In genomic region chr2:32656069-32656468, GRCh38 we compare ENCODE assay signal across 27 cellular contexts.
"Had no signal": no experiment of that assay in that cellular context is flagged by ENCODE, and none has a peak within 500 bp of the region (broad histone marks: within the 10 kb centered on the region; RNA-seq: fewer than 3 reads in every experiment).

No MANE protein-coding gene starts in this region.

- H3K27me3 Mint-ChIP-seq: naive thymus-derived CD8-positive, alpha-beta T cell; natural killer cell treated with Interleukin-12 subunit alpha and Interleukin-12 subunit beta and Interleukin-15 and Interleukin-18, amount 100 ng/mL, for 72 hours; stimulated activated naive B cell treated with anti-CD40 and anti-IgM and Interleukin-4, amounts not matched to agents 10 μg/mL and 1 μg/mL and 100 μg/mL, for 72 hours; stimulated activated naive CD8-positive, alpha-beta T cell treated with anti-CD3 and anti-CD28 coated beads, Interleukin-15, Interleukin-2, amounts not matched to agents 100 ng/mL and 50 ng/mL, for 24 hours had no signal

- DNase-seq: naive thymus-derived CD8-positive, alpha-beta T cell; nephron progenitor cell; nucleus accumbens; pancreas; psoas muscle; right cardiac atrium; right lobe of liver; sigmoid colon; small intestine; stimulated activated CD4-positive, alpha-beta T cell treated with anti-CD3 and anti-CD28 coated beads, Interleukin-15, amount 100 ng/mL, for 24 hours; stimulated activated CD4-positive, alpha-beta T cell treated with anti-CD3 and anti-CD28 coated beads, Interleukin-2, amount 100 ng/mL, for 24 hours; stimulated activated CD4-positive, alpha-beta T cell treated with anti-CD3 and anti-CD28 coated beads, Interleukin-2, amount 100 ng/mL, for 48 hours; stimulated activated CD4-positive, alpha-beta T cell treated with anti-CD3 and anti-CD28 coated beads, Interleukin-4, amount 100 ng/mL, for 24 hours; stimulated activated naive B cell treated with anti-CD40 and anti-IgM and Interleukin-4, amounts not matched to agents 10 μg/mL and 1 μg/mL and 100 μg/mL, for 72 hours; stimulated activated naive CD4-positive, alpha-beta T cell treated with Interleukin-2 at 50 U/mL for 16 hours; substantia nigra; testis; tibial artery; transverse colon; upper lobe of left lung had no signal

- H3K4me3 Mint-ChIP-seq: naive thymus-derived CD8-positive, alpha-beta T cell; natural killer cell treated with Interleukin-12 subunit alpha and Interleukin-12 subunit beta and Interleukin-15 and Interleukin-18, amount 100 ng/mL, for 72 hours; nephron progenitor cell; neural crest cell; stimulated activated effector memory CD8-positive, alpha-beta T cell treated with anti-CD3 and anti-CD28 coated beads, Interleukin-12 subunit alpha, Interleukin-12 subunit beta, amount 100 ng/mL, for 72 hours; stimulated activated naive B cell treated with anti-CD40 and anti-IgM and Interleukin-4, amounts not matched to agents 10 μg/mL and 1 μg/mL and 100 μg/mL, for 72 hours; stimulated activated naive CD8-positive, alpha-beta T cell treated with anti-CD3 and anti-CD28 coated beads, Interleukin-15, Interleukin-2, amounts not matched to agents 100 ng/mL and 50 ng/mL, for 24 hours had no signal

- H3K4me1 Mint-ChIP-seq: nephron progenitor cell, neural crest cell had no signal

- H3K27ac Mint-ChIP-seq: naive thymus-derived CD8-positive, alpha-beta T cell; natural killer cell treated with Interleukin-12 subunit alpha and Interleukin-12 subunit beta and Interleukin-15 and Interleukin-18, amount 100 ng/mL, for 72 hours; nephron progenitor cell; stimulated activated effector memory CD8-positive, alpha-beta T cell treated with anti-CD3 and anti-CD28 coated beads, Interleukin-12 subunit alpha, Interleukin-12 subunit beta, amount 100 ng/mL, for 72 hours; stimulated activated naive B cell treated with anti-CD40 and anti-IgM and Interleukin-4, amounts not matched to agents 10 μg/mL and 1 μg/mL and 100 μg/mL, for 72 hours; stimulated activated naive CD8-positive, alpha-beta T cell treated with anti-CD3 and anti-CD28 coated beads, Interleukin-15, Interleukin-2, amounts not matched to agents 100 ng/mL and 50 ng/mL, for 24 hours had no signal

- H3K27me3 ChIP-seq: neutrophil, pancreas, right lobe of liver, sigmoid colon, suprapubic skin, testis, tibial artery, transverse colon, upper lobe of left lung, vagina had no signal

- H3K36me3 ChIP-seq: neutrophil had no signal

- H3K4me3 ChIP-seq: pancreas, psoas muscle, right lobe of liver, sigmoid colon, suprapubic skin, testis, tibial artery, transverse colon, upper lobe of left lung, vagina had no signal

- H3K4me1 ChIP-seq: pancreas, right lobe of liver, suprapubic skin, testis, transverse colon, upper lobe of left lung, vagina had no signal

- H3K9me3 Mint-ChIP-seq: natural killer cell treated with Interleukin-12 subunit alpha and Interleukin-12 subunit beta and Interleukin-15 and Interleukin-18, amount 100 ng/mL, for 72 hours; neural crest cell; stimulated activated effector memory CD8-positive, alpha-beta T cell treated with anti-CD3 and anti-CD28 coated beads, Interleukin-12 subunit alpha, Interleukin-12 subunit beta, amount 100 ng/mL, for 72 hours; stimulated activated naive B cell treated with anti-CD40 and anti-IgM and Interleukin-4, amounts not matched to agents 10 μg/mL and 1 μg/mL and 100 μg/mL, for 72 hours; stimulated activated naive CD8-positive, alpha-beta T cell treated with anti-CD3 and anti-CD28 coated beads, Interleukin-15, Interleukin-2, amounts not matched to agents 100 ng/mL and 50 ng/mL, for 24 hours had no signal

- H3K9me3 ChIP-seq: neutrophil, pancreas, psoas muscle, right lobe of liver, sigmoid colon, suprapubic skin, testis, tibial artery, transverse colon, upper lobe of left lung, vagina had no signal

- ATAC-seq: naive thymus-derived CD8-positive, alpha-beta T cell; natural killer cell treated with Interleukin-12 subunit alpha and Interleukin-12 subunit beta and Interleukin-15 and Interleukin-18, amount 100 ng/mL, for 72 hours; psoas muscle; right cardiac atrium; right lobe of liver; stimulated activated effector memory CD8-positive, alpha-beta T cell treated with anti-CD3 and anti-CD28 coated beads, Interleukin-12 subunit alpha, Interleukin-12 subunit beta, amount 100 ng/mL, for 72 hours; stimulated activated naive B cell treated with anti-CD40 and anti-IgM and Interleukin-4, amounts not matched to agents 10 μg/mL and 1 μg/mL and 100 μg/mL, for 72 hours had no signal

- H3K27ac ChIP-seq: neutrophil, pancreas, psoas muscle, right lobe of liver, sigmoid colon, suprapubic skin, testis, tibial artery, transverse colon, upper lobe of left lung, vagina had no signal
